Comparison of ENCODE assay signal across 21 cellular contexts in the genomic region with DNA sequence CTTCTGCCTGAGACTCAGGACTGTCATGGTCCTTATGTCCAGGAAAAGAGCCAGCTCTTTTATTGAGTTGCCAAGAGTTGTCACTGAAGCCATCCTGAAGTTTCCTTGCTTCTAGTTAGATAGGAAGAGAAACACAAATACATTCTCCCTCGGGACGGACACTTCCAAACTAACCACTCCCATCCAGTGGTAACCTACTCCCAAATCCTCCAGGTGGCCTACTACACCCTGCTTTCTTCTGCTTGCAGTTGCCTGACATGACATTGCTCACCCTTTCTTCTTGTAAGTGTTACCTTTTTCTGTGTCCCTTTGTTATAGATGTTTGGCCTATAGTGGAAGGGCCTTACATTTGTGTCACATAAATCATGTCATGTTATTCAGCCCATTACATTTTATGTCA.
DNase-seq lines count a peak whose midpoint lies in the region; ATAC-seq and TF ChIP-seq lines count a peak whose summit lies in the region.
"Had no signal": no experiment of that assay in that cellular context is flagged by ENCODE, and none has a peak within 500 bp of the region (broad histone marks: within the 10 kb centered on the region; RNA-seq: fewer than 3 reads in every experiment).

No MANE protein-coding gene starts in this region.

- 45% methylated on average over 2 of the region's 2 CpGs for whole genome bisulfite sequencing in smooth muscle cell (ENCODE audit: low lambda C conversion rate)

- H3K27ac ChIP-seq in upper lobe of right lung (no peak overlapping the region), substantia nigra (ENCODE audit: low read depth, low read length, poor library complexity, severe bottlenecking) (no peak overlapping the region), smooth muscle cell (ENCODE audit: low read depth) (no peak overlapping the region)
- H3K27ac ChIP-seq: GM23248, left ventricle myocardium inferior, neutrophil, PC-9, spleen had no signal

- TF ChIP-seq CTCF in upper lobe of right lung (IDR thresholded peaks at IDR 0.05) (peak; percentile 27), smooth muscle cell (IDR thresholded peaks at IDR 0.05; ENCODE audit: borderline replicate concordance, insufficient read depth, poor library complexity, severe bottlenecking) (no peak)

- H3K27me3 ChIP-seq in upper lobe of right lung, result no peaks in the 10 kb centered on the region
- no peaks in the 10 kb centered on the region for H3K27me3 ChIP-seq in smooth muscle cell (ENCODE audit: low read depth)
- H3K27me3 ChIP-seq: BE2C, neutrophil, spleen had no signal

- no peak overlapping the region for H3K4me3 ChIP-seq in upper lobe of right lung
- H3K4me3 ChIP-seq in smooth muscle cell, result no peak overlapping the region
- H3K4me3 ChIP-seq: GM23248, K562, left ventricle myocardium inferior, PC-9, spleen had no signal

- no peaks in the 10 kb centered on the region for H3F3A ChIP-seq in smooth muscle cell (ENCODE audit: low read depth)

- no peaks in the 10 kb centered on the region for H4K20me1 ChIP-seq in smooth muscle cell (ENCODE audit: low read depth)

- peak; percentile 82 for ATAC-seq in upper lobe of right lung
- ATAC-seq: K562 had no signal

- H3K4me1 ChIP-seq in upper lobe of right lung (no peaks in the 10 kb centered on the region), smooth muscle cell (ENCODE audit: low read depth) (no peaks in the 10 kb centered on the region)
- H3K4me1 ChIP-seq: BE2C, left ventricle myocardium inferior, spleen had no signal

- H3K9ac ChIP-seq in smooth muscle cell (ENCODE audit: low read depth), result no peak overlapping the region
- H3K9ac ChIP-seq: GM23248 had no signal

- no peak overlapping the region for H3K4me2 ChIP-seq in smooth muscle cell
- H3K4me2 ChIP-seq: PC-9 had no signal

- intact Hi-C loops in upper lobe of right lung (cut with DNase I), result no loop called here

- DNase-seq in NCI-H2171 treated with DMSO at 0.1 percent for 48 hours (lab: John Stamatoyannopoulos, UW) (peak; percentile 44), NCI-H2171 (lab: John Stamatoyannopoulos, UW) (no peak), OCI-M1 (lab: John Stamatoyannopoulos, UW) (peak; percentile 2), iPS DF 19.7 (ENCODE audit: low read depth, low spot score) (peak; percentile 17), upper lobe of right lung (no peak), GM19238 (ENCODE audit: insufficient read length, low spot score) (no peak), substantia nigra (lab: John Stamatoyannopoulos, UW) (no peak), smooth muscle cell (lab: John Stamatoyannopoulos, UW; ENCODE audit: unreplicated experiment) (no peak)
- DNase-seq: activated CD4-positive, alpha-beta memory T cell treated with anti-CD3 and anti-CD28 coated beads, Interleukin-2, amount 10 ng/mL, durations not matched to agents 7 days and 5 days; activated T-cell treated with anti-CD3 and anti-CD28 coated beads for 4 hours; BE2C; cortex of kidney; glutamatergic neuron; GM23248; left ventricle myocardium inferior; NCI-H1048; NCI-H1930; PC-9; spleen had no signal

- H3K9me3 ChIP-seq in upper lobe of right lung, result no peaks in the 10 kb centered on the region
- H3K9me3 ChIP-seq in smooth muscle cell (replicated peaks; ENCODE audit: low read depth), result no peaks in the 10 kb centered on the region
- H3K9me3 ChIP-seq: BE2C, left ventricle myocardium inferior, neutrophil, spleen had no signal

- H2AFZ ChIP-seq in smooth muscle cell (ENCODE audit: low read depth), result no peak overlapping the region
- H2AFZ ChIP-seq: GM23248, PC-9 had no signal

- H3K79me2 ChIP-seq in smooth muscle cell (ENCODE audit: low read depth), result no peaks in the 10 kb centered on the region

- H3K36me3 ChIP-seq in upper lobe of right lung (no peaks in the 10 kb centered on the region), smooth muscle cell (ENCODE audit: low read depth) (no peaks in the 10 kb centered on the region)
- H3K36me3 ChIP-seq: BE2C, left ventricle myocardium inferior, neutrophil, spleen had no signal

Comparison
In these comparisons a context has a peak if more than half of its experiments do, and no peak if none do; other contexts are left out.
1. DNase-seq: peak in NCI-H2171 treated with DMSO at 0.1 percent for 48 hours (single experiment), OCI-M1 (single experiment) and iPS DF 19.7 (single experiment); none in NCI-H2171 (single experiment), upper lobe of right lung (single experiment), GM19238 (single experiment), substantia nigra (0 of 49) and smooth muscle cell (single experiment).